Comparison of ENCODE assay signal across 12 cellular contexts in the genomic region with DNA sequence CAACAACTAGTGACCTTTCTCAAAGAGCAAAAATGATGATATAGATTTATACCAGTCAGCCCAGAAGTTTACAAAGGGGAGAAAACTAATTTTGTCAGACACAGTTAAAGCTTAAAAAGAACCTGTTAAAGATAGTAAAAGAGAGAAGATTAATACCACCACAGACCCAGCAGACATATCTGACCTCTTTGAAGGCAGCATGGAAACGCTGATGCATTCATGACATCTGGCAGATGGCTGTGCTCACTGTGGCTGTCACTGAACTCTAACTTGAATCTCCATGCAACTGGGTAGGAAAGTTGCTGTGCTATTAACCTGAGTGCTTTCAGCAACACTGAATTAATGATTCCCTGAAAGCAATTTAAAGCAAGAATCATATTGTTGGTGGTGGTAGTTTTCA.
DNase-seq lines count a peak whose midpoint lies in the region; ATAC-seq and TF ChIP-seq lines count a peak whose summit lies in the region.
"Had no signal": no experiment of that assay in that cellular context is flagged by ENCODE, and none has a peak within 500 bp of the region (broad histone marks: within the 10 kb centered on the region; RNA-seq: fewer than 3 reads in every experiment).

No MANE protein-coding gene starts in this region.

- ATAC-seq in stimulated activated effector memory CD8-positive, alpha-beta T cell treated with anti-CD3 and anti-CD28 coated beads, Interleukin-12 subunit alpha, Interleukin-12 subunit beta, amount 100 ng/mL, for 72 hours, result peak; percentile 49
- ATAC-seq: CD8-positive, alpha-beta T cell; HCT116 had no signal

- H3K27ac Mint-ChIP-seq in activated naive CD4-positive, alpha-beta T cell treated with anti-CD3 and anti-CD28 coated beads for 36 hours, result no peak overlapping the region
- H3K27ac Mint-ChIP-seq in stimulated activated effector memory CD8-positive, alpha-beta T cell treated with anti-CD3 and anti-CD28 coated beads, Interleukin-12 subunit alpha, Interleukin-12 subunit beta, amount 100 ng/mL, for 72 hours, result no peak overlapping the region
- H3K27ac Mint-ChIP-seq: B cell; CD8-positive, alpha-beta T cell had no signal

- intact Hi-C loops in activated naive CD4-positive, alpha-beta T cell treated with anti-CD3 and anti-CD28 coated beads for 36 hours (cut with micrococcal nuclease), result loop anchor here (1.0 kb wide), 1 partner anchor 12 kb away; no protein-coding TSS in a partner anchor

- no peaks in the 10 kb centered on the region for H3K9me3 ChIP-seq in BE2C

- no peaks in the 10 kb centered on the region for H3K27me3 Mint-ChIP-seq in activated naive CD4-positive, alpha-beta T cell treated with anti-CD3 and anti-CD28 coated beads for 36 hours (ENCODE audit: low read depth)

- no peaks in the 10 kb centered on the region for H3K4me1 Mint-ChIP-seq in activated naive CD4-positive, alpha-beta T cell treated with anti-CD3 and anti-CD28 coated beads for 36 hours (ENCODE audit: low read depth)
- peaks cover 24% of the 10 kb centered on the region for H3K4me1 Mint-ChIP-seq in stimulated activated effector memory CD8-positive, alpha-beta T cell treated with anti-CD3 and anti-CD28 coated beads, Interleukin-12 subunit alpha, Interleukin-12 subunit beta, amount 100 ng/mL, for 72 hours
- H3K4me1 Mint-ChIP-seq: B cell had no signal

- no peaks in the 10 kb centered on the region for H3K9me3 Mint-ChIP-seq in activated naive CD4-positive, alpha-beta T cell treated with anti-CD3 and anti-CD28 coated beads for 36 hours
- H3K9me3 Mint-ChIP-seq in stimulated activated effector memory CD8-positive, alpha-beta T cell treated with anti-CD3 and anti-CD28 coated beads, Interleukin-12 subunit alpha, Interleukin-12 subunit beta, amount 100 ng/mL, for 72 hours, result no peaks in the 10 kb centered on the region
- H3K9me3 Mint-ChIP-seq: CD8-positive, alpha-beta T cell had no signal

- H3K36me3 ChIP-seq in BE2C, result no peaks in the 10 kb centered on the region

- CTCF ChIA-PET in activated naive CD4-positive, alpha-beta T cell treated with anti-CD3 and anti-CD28 coated beads for 36 hours (lab: Charles Lee), result no interaction called here

- peaks cover 4% of the 10 kb centered on the region for H3K27me3 ChIP-seq in BE2C

- no peaks in the 10 kb centered on the region for H3K4me1 ChIP-seq in BE2C

- no peak overlapping the region for H3K4me3 Mint-ChIP-seq in activated naive CD4-positive, alpha-beta T cell treated with anti-CD3 and anti-CD28 coated beads for 36 hours
- H3K4me3 Mint-ChIP-seq in stimulated activated effector memory CD8-positive, alpha-beta T cell treated with anti-CD3 and anti-CD28 coated beads, Interleukin-12 subunit alpha, Interleukin-12 subunit beta, amount 100 ng/mL, for 72 hours, result no peak overlapping the region
- H3K4me3 Mint-ChIP-seq: B cell; CD8-positive, alpha-beta T cell had no signal

- TF ChIP-seq CTCF in BE2C (IDR thresholded peaks at IDR 0.05; ENCODE audit: low read depth, low read length), result no peak

- H3K4me3 ChIP-seq in BE2C (ENCODE audit: low read depth, low read length), result no peak overlapping the region
- H3K4me3 ChIP-seq: GM23248 had no signal

- H3K36me3 Mint-ChIP-seq in activated naive CD4-positive, alpha-beta T cell treated with anti-CD3 and anti-CD28 coated beads for 36 hours (ENCODE audit: low read depth), result no peaks in the 10 kb centered on the region
- no peaks in the 10 kb centered on the region for H3K36me3 Mint-ChIP-seq in stimulated activated effector memory CD8-positive, alpha-beta T cell treated with anti-CD3 and anti-CD28 coated beads, Interleukin-12 subunit alpha, Interleukin-12 subunit beta, amount 100 ng/mL, for 72 hours
- H3K36me3 Mint-ChIP-seq: CD8-positive, alpha-beta T cell had no signal

- peak; percentile 7 for DNase-seq in activated naive CD4-positive, alpha-beta T cell treated with anti-CD3 and anti-CD28 coated beads for 36 hours
- no peak for DNase-seq in activated naive CD4-positive, alpha-beta T cell treated with anti-CD3 and anti-CD28 coated beads, Interleukin-2, amount 50 U/mL, for 16 hours
- DNase-seq in DMS 273 treated with DMSO at 0.1 percent for 48 hours (lab: John Stamatoyannopoulos, UW), result peak; percentile 16
- peak; percentile 34 for DNase-seq in NCI-H1694 treated with DMSO at 0.1 percent for 48 hours (lab: John Stamatoyannopoulos, UW)
- DNase-seq in stimulated activated effector memory CD8-positive, alpha-beta T cell treated with anti-CD3 and anti-CD28 coated beads, Interleukin-12 subunit alpha, Interleukin-12 subunit beta, amount 100 ng/mL, for 72 hours (ENCODE audit: low spot score in 2 of 2), result no peak
- DNase-seq in BE2C, result no peak
- no peak for DNase-seq in DMS153 treated with DMSO at 0.1 percent for 48 hours (lab: John Stamatoyannopoulos, UW; ENCODE audit: unreplicated experiment)
- DNase-seq: CD8-positive, alpha-beta T cell; COR-L47; GM23248 had no signal

Comparison
In these comparisons a context has a peak if more than half of its experiments do, and no peak if none do; other contexts are left out.
1. DNase-seq: peak in activated naive CD4-positive, alpha-beta T cell treated with anti-CD3 and anti-CD28 coated beads for 36 hours (single experiment), DMS 273 treated with DMSO at 0.1 percent for 48 hours (single experiment) and NCI-H1694 treated with DMSO at 0.1 percent for 48 hours (single experiment); none in activated naive CD4-positive, alpha-beta T cell treated with anti-CD3 and anti-CD28 coated beads, Interleukin-2, amount 50 U/mL, for 16 hours (single experiment), stimulated activated effector memory CD8-positive, alpha-beta T cell treated with anti-CD3 and anti-CD28 coated beads, Interleukin-12 subunit alpha, Interleukin-12 subunit beta, amount 100 ng/mL, for 72 hours (0 of 2), BE2C (single experiment) and DMS153 treated with DMSO at 0.1 percent for 48 hours (single experiment).